In the genomic region with DNA sequence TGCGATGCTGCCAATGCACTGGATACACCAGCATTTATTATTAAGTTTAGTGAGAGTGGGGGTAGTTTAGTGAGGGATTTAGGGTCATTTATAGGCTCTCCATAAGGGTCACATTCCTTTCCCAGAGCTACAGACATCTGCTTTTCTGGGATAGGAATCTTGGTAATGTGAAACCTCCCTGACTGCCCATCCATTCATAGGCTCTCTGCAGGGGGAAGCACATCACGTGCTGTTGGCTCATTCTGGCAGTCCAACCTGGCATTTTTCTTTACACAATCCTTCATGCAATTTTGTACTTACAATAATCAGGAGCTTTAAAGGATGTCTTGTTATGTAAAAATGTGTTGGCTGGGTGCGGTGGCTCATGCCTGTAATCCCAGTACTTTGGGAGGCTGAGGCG, we compare ENCODE assay signal across 2 cellular contexts.
TF ChIP-seq lines count a peak whose summit lies in the region.

No MANE protein-coding gene starts in this region.

TF ChIP-seq in A549, 52 proteins besides CTCF, POLR2A, EP300 and RAD21:
- peak; percentile 9; the same call in 1 of the 2 replicates for TF ChIP-seq ZNF302 (CRISPR knock-in tag; IDR thresholded peaks at IDR 0.05)

TF ChIP-seq in SK-N-SH, 30 proteins besides CTCF, POLR2A, EP300 and RAD21:
- TF ChIP-seq, protein P1, sequence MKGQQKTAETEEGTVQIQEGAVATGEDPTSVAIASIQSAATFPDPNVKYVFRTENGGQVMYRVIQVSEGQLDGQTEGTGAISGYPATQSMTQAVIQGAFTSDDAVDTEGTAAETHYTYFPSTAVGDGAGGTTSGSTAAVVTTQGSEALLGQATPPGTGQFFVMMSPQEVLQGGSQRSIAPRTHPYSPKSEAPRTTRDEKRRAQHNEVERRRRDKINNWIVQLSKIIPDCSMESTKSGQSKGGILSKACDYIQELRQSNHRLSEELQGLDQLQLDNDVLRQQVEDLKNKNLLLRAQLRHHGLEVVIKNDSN (IDR thresholded peaks at IDR 0.05; ENCODE audit: borderline replicate concordance, low read depth): peak; percentile 47; the same call in 1 of the 2 replicates
